ENCODE assay signal across 1 cellular context in the genomic region with DNA sequence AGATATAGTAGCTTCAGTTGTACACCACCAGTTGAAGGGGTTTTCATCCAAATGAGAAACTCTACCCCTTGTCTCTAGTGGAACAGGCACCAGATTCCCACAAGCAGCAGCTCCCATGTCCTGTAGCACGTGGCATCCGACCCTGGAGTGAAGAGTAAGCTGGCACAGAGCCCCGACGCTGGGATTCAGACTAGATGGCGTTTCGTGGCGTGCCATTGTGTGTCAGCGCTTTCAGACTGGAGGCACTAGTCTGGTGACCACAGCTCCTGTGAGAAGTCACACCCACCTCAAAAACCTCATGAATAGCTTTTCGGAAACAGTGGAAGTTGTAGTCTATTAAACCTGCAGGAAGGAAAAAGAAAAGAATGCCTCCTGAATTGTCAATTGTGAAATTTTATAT.
TF ChIP-seq lines count a peak whose summit lies in the region.

No MANE protein-coding gene starts in this region.

TF ChIP-seq in endothelial cell of umbilical vein, 7 proteins besides CTCF, POLR2A, EP300 and RAD21:
- TF ChIP-seq GATA2 (IDR thresholded peaks at IDR 0.05; ENCODE audit: insufficient read depth, insufficient read length, low read depth, low read length) = no peak
